In genomic region chr6:52575490-52575868, GRCh38 we compare ENCODE assay signal across 1 cellular context.
TF ChIP-seq lines count a peak whose summit lies in the region.

No MANE protein-coding gene starts in this region.

TF ChIP-seq in HCT116, 20 proteins besides CTCF, POLR2A, EP300 and RAD21 (continued from another document):
- TF ChIP-seq, protein P1, sequence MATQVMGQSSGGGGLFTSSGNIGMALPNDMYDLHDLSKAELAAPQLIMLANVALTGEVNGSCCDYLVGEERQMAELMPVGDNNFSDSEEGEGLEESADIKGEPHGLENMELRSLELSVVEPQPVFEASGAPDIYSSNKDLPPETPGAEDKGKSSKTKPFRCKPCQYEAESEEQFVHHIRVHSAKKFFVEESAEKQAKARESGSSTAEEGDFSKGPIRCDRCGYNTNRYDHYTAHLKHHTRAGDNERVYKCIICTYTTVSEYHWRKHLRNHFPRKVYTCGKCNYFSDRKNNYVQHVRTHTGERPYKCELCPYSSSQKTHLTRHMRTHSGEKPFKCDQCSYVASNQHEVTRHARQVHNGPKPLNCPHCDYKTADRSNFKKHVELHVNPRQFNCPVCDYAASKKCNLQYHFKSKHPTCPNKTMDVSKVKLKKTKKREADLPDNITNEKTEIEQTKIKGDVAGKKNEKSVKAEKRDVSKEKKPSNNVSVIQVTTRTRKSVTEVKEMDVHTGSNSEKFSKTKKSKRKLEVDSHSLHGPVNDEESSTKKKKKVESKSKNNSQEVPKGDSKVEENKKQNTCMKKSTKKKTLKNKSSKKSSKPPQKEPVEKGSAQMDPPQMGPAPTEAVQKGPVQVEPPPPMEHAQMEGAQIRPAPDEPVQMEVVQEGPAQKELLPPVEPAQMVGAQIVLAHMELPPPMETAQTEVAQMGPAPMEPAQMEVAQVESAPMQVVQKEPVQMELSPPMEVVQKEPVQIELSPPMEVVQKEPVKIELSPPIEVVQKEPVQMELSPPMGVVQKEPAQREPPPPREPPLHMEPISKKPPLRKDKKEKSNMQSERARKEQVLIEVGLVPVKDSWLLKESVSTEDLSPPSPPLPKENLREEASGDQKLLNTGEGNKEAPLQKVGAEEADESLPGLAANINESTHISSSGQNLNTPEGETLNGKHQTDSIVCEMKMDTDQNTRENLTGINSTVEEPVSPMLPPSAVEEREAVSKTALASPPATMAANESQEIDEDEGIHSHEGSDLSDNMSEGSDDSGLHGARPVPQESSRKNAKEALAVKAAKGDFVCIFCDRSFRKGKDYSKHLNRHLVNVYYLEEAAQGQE (IDR thresholded peaks at IDR 0.05; ENCODE audit: low read depth), result no peak
- TF ChIP-seq SIN3A (IDR thresholded peaks at IDR 0.05; ENCODE audit: low read depth) (no peak), TCF7L2 (IDR thresholded peaks at IDR 0.05; ENCODE audit: borderline replicate concordance, extremely low read depth, insufficient read depth, insufficient read length) (no peak), FOSL1 (IDR thresholded peaks at IDR 0.05; ENCODE audit: low read depth) (no peak), ELF1 (IDR thresholded peaks at IDR 0.05; ENCODE audit: borderline replicate concordance, low read depth) (no peak), EZH2 (IDR thresholded peaks at IDR 0.05) (no peak), EGR1 (IDR thresholded peaks at IDR 0.05; ENCODE audit: low read depth) (no peak), ZFX (IDR thresholded peaks at IDR 0.05) (no peak), EZH2phosphoT487 (IDR thresholded peaks at IDR 0.05; ENCODE audit: borderline replicate concordance) (no peak), ATF3 (IDR thresholded peaks at IDR 0.05) (no peak), SP1 (IDR thresholded peaks at IDR 0.05; ENCODE audit: low read depth) (no peak), YY1 (IDR thresholded peaks at IDR 0.05; ENCODE audit: extremely low read depth, insufficient replicate concordance, low read depth, low read length) (no peak), CBX3 (IDR thresholded peaks at IDR 0.05; ENCODE audit: low read depth) (no peak), JUND (IDR thresholded peaks at IDR 0.05) (no peak), ZNF274 (IDR thresholded peaks at IDR 0.05; ENCODE audit: low read depth, low read length) (no peak)
- TF ChIP-seq, protein P2, sequence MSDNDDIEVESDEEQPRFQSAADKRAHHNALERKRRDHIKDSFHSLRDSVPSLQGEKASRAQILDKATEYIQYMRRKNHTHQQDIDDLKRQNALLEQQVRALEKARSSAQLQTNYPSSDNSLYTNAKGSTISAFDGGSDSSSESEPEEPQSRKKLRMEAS (IDR thresholded peaks at IDR 0.05), result no peak
